Comparison of ENCODE assay signal across 17 cellular contexts in genomic region chr9:37424686-37425297, GRCh38. TPM values are rescaled to one million over a fixed set of nuclear protein-coding genes. Genes with fewer than 3 reads are reported as not detected.
DNase-seq lines count a peak whose midpoint lies in the region; ATAC-seq, FAIRE-seq and TF ChIP-seq lines count a peak whose summit lies in the region.
"Had no signal": no experiment of that assay in that cellular context is flagged by ENCODE, and none has a peak within 500 bp of the region (broad histone marks: within the 10 kb centered on the region; RNA-seq: fewer than 3 reads in every experiment).

No MANE protein-coding gene starts in this region.

- H3K27me3 ChIP-seq in HCT116 (ENCODE audit: insufficient read depth, low read length), result no peaks in the 10 kb centered on the region
- no peaks in the 10 kb centered on the region for H3K27me3 ChIP-seq in keratinocyte (ENCODE audit: control insufficient read depth, extremely low read depth, insufficient read depth, low read length)

- H3K9me1 ChIP-seq in keratinocyte (ENCODE audit: control insufficient read depth, extremely low read depth, insufficient read depth, low read length), result no peaks in the 10 kb centered on the region

- BruUV-seq in HCT116 (replicated peaks; lab: Mats Ljungman, UMichigan), result no TSS peak

- peaks cover 54% of the 10 kb centered on the region for H3K4me1 Mint-ChIP-seq in stimulated activated memory B cell treated with anti-CD40 and anti-IgM and Interleukin-4, amounts not matched to agents 10 μg/mL and 1 μg/mL and 100 μg/mL, for 72 hours

- H3K4me2 ChIP-seq in HCT116 (ENCODE audit: low read length), result no peak overlapping the region
- H3K4me2 ChIP-seq in keratinocyte (ENCODE audit: control insufficient read depth, extremely low read depth, insufficient read depth, low read depth, low read length), result peak overlapping the region; percentile 84

- peak overlapping the region; percentile 9; the same call in 1 of the 2 replicates for H3K27ac ChIP-seq in HCT116 (ENCODE audit: low read depth, low read length)
- H3K27ac ChIP-seq in RWPE1, result peak overlapping the region; percentile 82
- H3K27ac ChIP-seq in keratinocyte (ENCODE audit: control insufficient read depth, insufficient read depth, low read length), result no peak overlapping the region
- H3K27ac ChIP-seq: parathyroid adenoma had no signal

- H3K4me3 ChIP-seq in HCT116 (replicated peaks in 1 of 2; ENCODE audit: low read depth in 1 of 2, low read length in 2 of 2) (no peak overlapping the region), keratinocyte (ENCODE audit: control insufficient read depth in 2 of 3, extremely low read depth in 1 of 3, insufficient read depth in 2 of 3, low read depth in 1 of 3, low read length in 3 of 3) (peak overlapping the region; percentile 5 to 90 (median 37))

- H2AFZ ChIP-seq in HCT116 (ENCODE audit: low read depth, low read length, poor library complexity, severe bottlenecking) (no peak overlapping the region), keratinocyte (ENCODE audit: control insufficient read depth, low read length) (no peak overlapping the region)
- H2AFZ ChIP-seq: parathyroid adenoma had no signal

- H3K9me2 ChIP-seq in HCT116 (ENCODE audit: insufficient read depth), result no peaks in the 10 kb centered on the region

- peaks cover 27 to 33% of the 10 kb centered on the region in 2 experiments for H3K36me3 ChIP-seq in HCT116 (ENCODE audit: control insufficient read depth in 1 of 2, insufficient read depth in 2 of 2, low read length in 2 of 2)
- H3K36me3 ChIP-seq in keratinocyte (ENCODE audit: control insufficient read depth in 2 of 2, extremely low read depth in 1 of 2, insufficient read depth in 2 of 2, low read length in 2 of 2), result peaks cover 28 to 32% of the 10 kb centered on the region in 2 experiments

- H3K79me2 ChIP-seq in HCT116 (ENCODE audit: insufficient read depth, low read length) (peaks cover 47% of the 10 kb centered on the region), keratinocyte (ENCODE audit: control insufficient read depth, insufficient read depth, low read length) (peaks cover 36% of the 10 kb centered on the region)

- FAIRE-seq in keratinocyte (lab: Jason Lieb, UNC), result no peak
- FAIRE-seq: bronchial epithelial cell, endothelial cell of umbilical vein, GM12892 had no signal

- no peak for TF ChIP-seq CTCF in HCT116 (IDR thresholded peaks at IDR 0.05 in 2 of 3, conservative IDR thresholded peaks at IDR 0.05 in 1 of 3; ENCODE audit: borderline replicate concordance in 1 of 3, insufficient read depth in 1 of 3, low read depth in 2 of 3, low read length in 2 of 3)
- no peak for TF ChIP-seq CTCF in RWPE1 (conservative IDR thresholded peaks at IDR 0.05; ENCODE audit: low read depth)
- no peak for TF ChIP-seq CTCF in keratinocyte (optimal IDR thresholded peaks at IDR 0.05 in 1 of 3, IDR thresholded peaks at IDR 0.05 in 1 of 3, conservative IDR thresholded peaks at IDR 0.05 in 1 of 3; ENCODE audit: extremely low read depth in 1 of 3, insufficient read depth in 2 of 3, low read length in 3 of 3)

- H3K9ac ChIP-seq in HCT116 (ENCODE audit: low read length) (no peak overlapping the region), keratinocyte (ENCODE audit: control insufficient read depth, extremely low read depth, insufficient read depth, low read length) (no peak overlapping the region)
- H3K9ac ChIP-seq: parathyroid adenoma had no signal

- TF ChIP-seq POLR2A in HCT116 (IDR thresholded peaks at IDR 0.05; ENCODE audit: borderline replicate concordance, extremely low read depth, insufficient read depth, insufficient read length), result no peak

- RAD21 ChIA-PET in HCT116 (lab: Charles Lee; ENCODE audit: low non-redundant PET in 1 of 2, low total read pairs in 2 of 2, uncharacterized antibody in 2 of 2, unreplicated experiment in 2 of 2), result no interaction called here

- POLR2A ChIA-PET in HCT116 (lab: Charles Lee), result no interaction called here
- POLR2A ChIA-PET in RWPE1 (lab: Yijun Ruan, JAX; ENCODE audit: low non-redundant PET), result interaction anchor here (0.6 kb wide), 1 partner anchor 29 kb away, joined by 3 read pairs; no protein-coding TSS in a partner anchor

- H3K9me3 Mint-ChIP-seq in stimulated activated memory B cell treated with anti-CD40 and anti-IgM and Interleukin-4, amounts not matched to agents 10 μg/mL and 1 μg/mL and 100 μg/mL, for 72 hours, result no peaks in the 10 kb centered on the region
- H3K9me3 Mint-ChIP-seq: CD4-positive, alpha-beta T cell had no signal

- CTCF ChIA-PET in HCT116 (lab: Charles Lee), result interaction anchor here (1.1 kb wide), 1 partner anchor 9 kb away, joined by 3 read pairs; no protein-coding TSS in a partner anchor
- CTCF ChIA-PET in RWPE1 (lab: Yijun Ruan, JAX), result interaction anchor here (0.9 kb wide), 1 partner anchor 792 kb away, joined by 6 read pairs; no protein-coding TSS in a partner anchor

- intact Hi-C loops in HCT116 (cut with micrococcal nuclease), result no loop called here

- DNase-seq in HCT116 (ENCODE audit: low read depth, low spot score) (no peak), RWPE1 (ENCODE audit: low spot score) (no peak), keratinocyte (ENCODE audit: low read depth, low spot score) (no peak), NCI-H128 (lab: John Stamatoyannopoulos, UW; ENCODE audit: unreplicated experiment) (no peak), NCI-H446 (lab: John Stamatoyannopoulos, UW) (no peak)
- DNase-seq: activated effector memory CD4-positive, alpha-beta T cell treated with anti-CD3 and anti-CD28 coated beads, Interleukin-2, amount 50 U/mL, for 16 hours; CD4-positive, alpha-beta T cell; EL; NCI-H1092; NCI-H2227 treated with DMSO at 0.1 percent for 48 hours; OCI-M1 had no signal

- H4K20me1 ChIP-seq in HCT116 (ENCODE audit: insufficient read depth) (no peaks in the 10 kb centered on the region), keratinocyte (ENCODE audit: control insufficient read depth, extremely low read depth, insufficient read depth, low read length) (no peaks in the 10 kb centered on the region)

- dilution Hi-C loops in keratinocyte (cut with MboI; ENCODE audit: extremely low pct_ligation_motif_present, low sequenced_read_pairs), result loop anchor here (25.0 kb wide), 1 partner anchor 112 kb away; no protein-coding TSS in a partner anchor

- H3K9me3 ChIP-seq in HCT116 (ENCODE audit: control insufficient read depth in 1 of 2, insufficient read depth in 1 of 2, low read depth in 1 of 2, low read length in 2 of 2), result no peaks in the 10 kb centered on the region
- H3K9me3 ChIP-seq in keratinocyte (ENCODE audit: control insufficient read depth, low read depth, low read length), result no peaks in the 10 kb centered on the region

- peaks cover 28% of the 10 kb centered on the region for H3K36me3 Mint-ChIP-seq in stimulated activated memory B cell treated with anti-CD40 and anti-IgM and Interleukin-4, amounts not matched to agents 10 μg/mL and 1 μg/mL and 100 μg/mL, for 72 hours

- H3K27me3 Mint-ChIP-seq in stimulated activated memory B cell treated with anti-CD40 and anti-IgM and Interleukin-4, amounts not matched to agents 10 μg/mL and 1 μg/mL and 100 μg/mL, for 72 hours, result no peaks in the 10 kb centered on the region
- H3K27me3 Mint-ChIP-seq: CD4-positive, alpha-beta T cell had no signal

- ATAC-seq in HCT116, result no peak
- ATAC-seq in stimulated activated memory B cell treated with anti-CD40 and anti-IgM and Interleukin-4, amounts not matched to agents 10 μg/mL and 1 μg/mL and 100 μg/mL, for 72 hours, result no peak
- ATAC-seq in HG02642 (IDR thresholded peaks at IDR 0.05; ENCODE audit: poor library complexity, unreplicated experiment), result no peak

- peak overlapping the region; percentile 43 for H3K4me3 Mint-ChIP-seq in stimulated activated memory B cell treated with anti-CD40 and anti-IgM and Interleukin-4, amounts not matched to agents 10 μg/mL and 1 μg/mL and 100 μg/mL, for 72 hours
- H3K4me3 Mint-ChIP-seq: CD4-positive, alpha-beta T cell had no signal

- H3K4me1 ChIP-seq in HCT116 (ENCODE audit: control insufficient read depth in 1 of 2, insufficient read depth in 2 of 2, low read length in 2 of 2) (peaks cover 4 to 18% of the 10 kb centered on the region in 2 experiments; a peak in 3 of 4 replicates), keratinocyte (ENCODE audit: control insufficient read depth, extremely low read depth, insufficient read depth, low read length) (peaks cover 38% of the 10 kb centered on the region)
- H3K4me1 ChIP-seq: parathyroid adenoma had no signal

- no peak for TF ChIP-seq RAD21 in HCT116 (IDR thresholded peaks at IDR 0.05; ENCODE audit: low read depth)

- no peak overlapping the region for H3K27ac Mint-ChIP-seq in stimulated activated memory B cell treated with anti-CD40 and anti-IgM and Interleukin-4, amounts not matched to agents 10 μg/mL and 1 μg/mL and 100 μg/mL, for 72 hours

TF ChIP-seq in HCT116, 20 proteins besides CTCF, POLR2A, EP300 and RAD21 (continues in another document):
- TF ChIP-seq CBX3 (IDR thresholded peaks at IDR 0.05; ENCODE audit: low read depth) (no peak), EZH2phosphoT487 (IDR thresholded peaks at IDR 0.05; ENCODE audit: borderline replicate concordance) (no peak), ELF1 (IDR thresholded peaks at IDR 0.05; ENCODE audit: borderline replicate concordance, low read depth) (no peak), SRF (IDR thresholded peaks at IDR 0.05; ENCODE audit: low read depth) (no peak), EGR1 (IDR thresholded peaks at IDR 0.05; ENCODE audit: low read depth) (no peak), ZFX (IDR thresholded peaks at IDR 0.05) (no peak)

RNA-seq across cellular contexts. Expression of gene GRHPR, which starts 2.3 kb away (rescaled TPM):
- 106 TPM for total RNA-seq in HCT116 (2021; ENCODE audit: unreplicated experiment)
- polyA plus RNA-seq in HCT116 (2012), result 136 and 147 TPM in 2 replicates
- 116 to 173 TPM (median 130 TPM) in 3 replicates for polyA plus RNA-seq in keratinocyte
- polyA plus RNA-seq in keratinocyte (2011; ENCODE audit: low read depth), result 61.1 TPM
- polyA plus RNA-seq in keratinocyte (2011; cell fraction: cytosol; rRNA removed), result 97.8 and 143 TPM in 2 replicates
- 123 and 141 TPM in 2 replicates for polyA plus RNA-seq in keratinocyte (2011; cell fraction: nucleus; rRNA removed)
- polyA plus RNA-seq in keratinocyte (2012; ENCODE audit: low replicate concordance), result 77.0 and 120 TPM in 2 replicates
- 69.6 to 160 TPM (median 131 TPM) in 3 replicates for polyA minus RNA-seq in keratinocyte
- 83.5 TPM for polyA minus RNA-seq in keratinocyte (2011; cell fraction: cytosol; rRNA and poly(A)+ RNA removed)
- 41.9 and 43.0 TPM in 2 replicates for polyA minus RNA-seq in keratinocyte (2011; cell fraction: nucleus; rRNA and poly(A)+ RNA removed)

RNA-seq across cellular contexts. Expression of gene ZBTB5, which starts 40.5 kb away (rescaled TPM):
- 22.3 TPM for total RNA-seq in HCT116 (2021; ENCODE audit: unreplicated experiment)
- polyA plus RNA-seq in HCT116 (2012), result 13.1 and 15.3 TPM in 2 replicates
- 10.2 to 14.5 TPM (median 12.6 TPM) in 3 replicates for polyA plus RNA-seq in keratinocyte
- 2.4 TPM for polyA plus RNA-seq in keratinocyte (2011; ENCODE audit: low read depth)
- polyA plus RNA-seq in keratinocyte (2011; cell fraction: cytosol; rRNA removed), result 4.3 and 6.6 TPM in 2 replicates
- 26.9 and 29.8 TPM in 2 replicates for polyA plus RNA-seq in keratinocyte (2011; cell fraction: nucleus; rRNA removed)
- polyA plus RNA-seq in keratinocyte (2012; ENCODE audit: low replicate concordance), result 5.5 and 8.6 TPM in 2 replicates
- polyA minus RNA-seq in keratinocyte, result 11.8 to 26.2 TPM (median 22.9 TPM) in 3 replicates
- polyA minus RNA-seq in keratinocyte (2011; cell fraction: cytosol; rRNA and poly(A)+ RNA removed), result 7.5 TPM
- polyA minus RNA-seq in keratinocyte (2011; cell fraction: nucleus; rRNA and poly(A)+ RNA removed), result 15.3 and 22.6 TPM in 2 replicates

Comparison
In these comparisons a context has a peak if more than half of its experiments do, and no peak if none do; other contexts are left out.
1. H3K4me3 ChIP-seq: peak in keratinocyte (3 of 3); none in HCT116 (0 of 2).